ENCODE assay signal across 8 cellular contexts in genomic region chr20:47358052-47358671, GRCh38. TPM values are rescaled to one million over a fixed set of nuclear protein-coding genes. Genes with fewer than 3 reads are reported as not detected.
A peak's percentile ranks its signal among the peaks of the same experiment; 100 is the strongest.
DNase-seq lines count a peak whose midpoint lies in the region; ATAC-seq and TF ChIP-seq lines count a peak whose summit lies in the region.

No MANE protein-coding gene starts in this region.

- no peak for TF ChIP-seq CTCF in activated B cell treated with CpG ODN at 0.5 μM for 24 hours (IDR thresholded peaks at IDR 0.05)

- no peak for ATAC-seq in activated B cell treated with CpG ODN at 0.5 μM for 24 hours (ENCODE audit: low read depth)
- ATAC-seq in stimulated activated naive B cell treated with anti-CD40 and anti-IgM and Interleukin-4, amounts not matched to agents 10 μg/mL and 1 μg/mL and 100 μg/mL, for 72 hours (replicated peaks): no peak
- no peak for ATAC-seq in esophagus mucosa
- no peak for ATAC-seq in HG03135 (IDR thresholded peaks at IDR 0.05; ENCODE audit: unreplicated experiment)

- POLR2A ChIA-PET in activated B cell treated with CpG ODN at 0.5 μM for 24 hours (lab: Charles Lee): interaction anchor here (1.2 to 5.6 kb wide), 11 partner anchors 8 to 252 kb away, joined by 3 to 37 read pairs (median 10); no protein-coding TSS in a partner anchor

- H3K9me3 Mint-ChIP-seq in activated B cell treated with CpG ODN at 0.5 μM for 24 hours: no peaks in the 10 kb centered on the region
- H3K9me3 Mint-ChIP-seq in stimulated activated naive B cell treated with anti-CD40 and anti-IgM and Interleukin-4, amounts not matched to agents 10 μg/mL and 1 μg/mL and 100 μg/mL, for 72 hours: no peaks in the 10 kb centered on the region

- DNase-seq in NCI-H1092 treated with DMSO at 0.1 percent for 48 hours (lab: John Stamatoyannopoulos, UW): peak; percentile 75
- DNase-seq in NCI-H1092 (lab: John Stamatoyannopoulos, UW): no peak
- DNase-seq in activated B cell treated with CpG ODN at 0.5 μM for 24 hours: no peak
- no peak for DNase-seq in iPS DF 6.9 (ENCODE audit: low read depth, low spot score)
- DNase-seq in stimulated activated naive B cell treated with anti-CD40 and anti-IgM and Interleukin-4, amounts not matched to agents 10 μg/mL and 1 μg/mL and 100 μg/mL, for 72 hours: no peak
- DNase-seq in NAMALWA (ENCODE audit: low spot score): no peak

- H3K36me3 ChIP-seq in iPS DF 6.9 (ENCODE audit: control insufficient read depth, insufficient read depth, low read length): no peaks in the 10 kb centered on the region

- no peaks in the 10 kb centered on the region for H3K9me3 ChIP-seq in iPS DF 6.9 (ENCODE audit: control insufficient read depth, insufficient read depth, low read length)

- intact Hi-C loops in activated B cell treated with CpG ODN at 0.5 μM for 24 hours (cut with micrococcal nuclease): no loop called here

- WGBS in iPS DF 6.9 (ENCODE audit: insufficient coverage, insufficient read length): no CpG with 5 or more reads among the region's 14 CpGs

- no peaks in the 10 kb centered on the region for H3K36me3 Mint-ChIP-seq in activated B cell treated with CpG ODN at 0.5 μM for 24 hours (ENCODE audit: low read depth)
- peaks cover 5 to 17% of the 10 kb centered on the region in 2 donors for H3K36me3 Mint-ChIP-seq in stimulated activated naive B cell treated with anti-CD40 and anti-IgM and Interleukin-4, amounts not matched to agents 10 μg/mL and 1 μg/mL and 100 μg/mL, for 72 hours

- H3K27ac Mint-ChIP-seq in activated B cell treated with CpG ODN at 0.5 μM for 24 hours: no peak overlapping the region
- H3K27ac Mint-ChIP-seq in stimulated activated naive B cell treated with anti-CD40 and anti-IgM and Interleukin-4, amounts not matched to agents 10 μg/mL and 1 μg/mL and 100 μg/mL, for 72 hours: peak overlapping the region; percentile 100

- H3K4me3 ChIP-seq in iPS DF 6.9 (ENCODE audit: low read length): no peak overlapping the region

- H3K4me1 ChIP-seq in iPS DF 6.9 (ENCODE audit: control insufficient read depth, insufficient read depth, low read length): peaks cover 24% of the 10 kb centered on the region

- peaks cover 57% of the 10 kb centered on the region for H3K4me1 Mint-ChIP-seq in activated B cell treated with CpG ODN at 0.5 μM for 24 hours
- H3K4me1 Mint-ChIP-seq in stimulated activated naive B cell treated with anti-CD40 and anti-IgM and Interleukin-4, amounts not matched to agents 10 μg/mL and 1 μg/mL and 100 μg/mL, for 72 hours: peaks cover 9 to 64% of the 10 kb centered on the region in 2 donors

- H3K4me3 Mint-ChIP-seq in activated B cell treated with CpG ODN at 0.5 μM for 24 hours: peak overlapping the region; percentile 55
- H3K4me3 Mint-ChIP-seq in stimulated activated naive B cell treated with anti-CD40 and anti-IgM and Interleukin-4, amounts not matched to agents 10 μg/mL and 1 μg/mL and 100 μg/mL, for 72 hours: peak overlapping the region; percentile 92 to 96

- H3K27me3 ChIP-seq in iPS DF 6.9 (ENCODE audit: control insufficient read depth, insufficient read depth, low read length): no peaks in the 10 kb centered on the region

- no peaks in the 10 kb centered on the region for H3K27me3 Mint-ChIP-seq in activated B cell treated with CpG ODN at 0.5 μM for 24 hours
- no peaks in the 10 kb centered on the region for H3K27me3 Mint-ChIP-seq in stimulated activated naive B cell treated with anti-CD40 and anti-IgM and Interleukin-4, amounts not matched to agents 10 μg/mL and 1 μg/mL and 100 μg/mL, for 72 hours

- CTCF ChIA-PET in activated B cell treated with CpG ODN at 0.5 μM for 24 hours (lab: Charles Lee): interaction anchor here (1.3 to 11.0 kb wide), 3 partner anchors 25 to 262 kb away, joined by 3 to 84 read pairs (median 7); no protein-coding TSS in a partner anchor

- H3K27ac ChIP-seq in iPS DF 6.9 (ENCODE audit: low read length): peak overlapping the region; percentile 22

RNA-seq across cellular contexts. Expression of gene ZMYND8, which starts 1.7 kb away (rescaled TPM):
- total RNA-seq in activated B cell treated with CpG ODN at 0.5 μM for 24 hours (42.6 and 44.7 TPM in 2 replicates), esophagus mucosa (27.4 TPM)
